ENCODE assay signal across 8 cellular contexts in the genomic region with DNA sequence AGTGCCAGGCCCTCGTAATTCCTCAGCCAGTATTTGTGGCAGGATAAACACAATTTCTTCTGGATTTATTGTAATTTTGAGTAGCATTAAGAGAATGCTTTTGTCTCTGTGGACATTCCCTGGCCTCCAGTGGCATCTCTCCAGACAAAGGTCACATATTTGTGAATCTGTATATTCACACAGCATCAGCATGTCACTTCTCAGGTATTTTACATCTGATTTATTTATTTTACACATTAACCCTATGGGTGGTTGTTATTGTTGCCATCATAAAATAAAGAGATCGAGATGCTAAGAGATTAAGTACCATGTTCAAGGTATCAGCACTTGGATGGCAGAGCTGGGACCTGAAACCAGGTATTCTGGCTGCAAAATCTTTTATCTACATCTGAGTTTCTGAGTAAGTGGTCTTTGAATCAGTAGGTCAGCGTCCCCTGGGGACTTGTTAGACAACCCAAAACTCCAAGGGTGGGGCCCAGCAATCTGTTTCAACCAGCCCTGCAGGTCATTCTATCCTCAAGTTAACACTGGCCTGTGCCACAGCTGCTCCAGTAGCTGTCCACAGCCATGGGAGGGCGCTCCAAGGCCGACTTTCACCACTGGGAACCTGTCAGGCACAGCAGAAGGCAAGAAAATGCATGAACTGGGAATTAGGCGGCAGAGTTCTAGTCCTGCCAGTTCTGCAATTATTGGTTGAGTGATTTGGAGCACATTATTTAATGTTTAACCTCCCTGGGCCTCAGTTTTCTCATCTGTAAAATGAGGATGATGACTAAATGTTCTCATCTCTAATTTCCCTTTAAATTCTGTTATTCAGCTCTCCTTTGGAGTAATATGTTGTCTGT. TPM values are rescaled to one million over a fixed set of nuclear protein-coding genes. Genes with fewer than 3 reads are reported as not detected.
DNase-seq lines count a peak whose midpoint lies in the region; ATAC-seq and TF ChIP-seq lines count a peak whose summit lies in the region.

No MANE protein-coding gene starts in this region.

- DNase-seq in AML-193 (lab: John Stamatoyannopoulos, UW) (peak; percentile 65 to 84), H9 (peak; percentile 88), NCI-H69 (lab: John Stamatoyannopoulos, UW) (peak; percentile 81), mucosa of gallbladder (ENCODE audit: low spot score) (peak; percentile 85)
- peak; percentile 75 to 77 for DNase-seq in activated CD4-positive, alpha-beta T cell treated with anti-CD3 and anti-CD28 coated beads, Interleukin-2, amount 50 U/mL, for 4 hours
- DNase-seq in effector memory CD8-positive, alpha-beta T cell = peak; percentile 66 to 72 (median 69)
- DNase-seq in stimulated activated effector memory CD8-positive, alpha-beta T cell treated with anti-CD3 and anti-CD28 coated beads, Interleukin-12 subunit alpha, Interleukin-12 subunit beta, amount 100 ng/mL, for 72 hours (ENCODE audit: low spot score in 2 of 2) = peak; percentile 77 to 89

- TF ChIP-seq CTCF in H9 (conservative IDR thresholded peaks at IDR 0.05) = peak; percentile 96

- peak overlapping the region in 2 of 3 experiments; percentile 98 to 99; a peak in 3 of 7 replicates for H3K27ac Mint-ChIP-seq in H9
- H3K27ac Mint-ChIP-seq in effector memory CD8-positive, alpha-beta T cell = no peak overlapping the region
- peak overlapping the region; percentile 54 for H3K27ac Mint-ChIP-seq in stimulated activated effector memory CD8-positive, alpha-beta T cell treated with anti-CD3 and anti-CD28 coated beads, Interleukin-12 subunit alpha, Interleukin-12 subunit beta, amount 100 ng/mL, for 72 hours

- ATAC-seq in effector memory CD8-positive, alpha-beta T cell (replicated peaks) = peak; percentile 88
- peak; percentile 93 for ATAC-seq in stimulated activated effector memory CD8-positive, alpha-beta T cell treated with anti-CD3 and anti-CD28 coated beads, Interleukin-12 subunit alpha, Interleukin-12 subunit beta, amount 100 ng/mL, for 72 hours
- no peak for ATAC-seq in HG03108 (IDR thresholded peaks at IDR 0.05; ENCODE audit: unreplicated experiment)

- H3K23ac ChIP-seq in H9 (ENCODE audit: insufficient read length, low read depth, low read length) = no peak overlapping the region

- H2BK5ac ChIP-seq in H9 (ENCODE audit: insufficient read length, low read length) = no peak overlapping the region

- no peaks in the 10 kb centered on the region; the same call in none of the 2 replicates for H3K27me3 Mint-ChIP-seq in H9 (ENCODE audit: low read depth)
- H3K27me3 Mint-ChIP-seq in effector memory CD8-positive, alpha-beta T cell = peaks cover 7 to 46% of the 10 kb centered on the region in 2 donors

- H4K20me1 ChIP-seq in H9 (ENCODE audit: control insufficient read depth, insufficient read depth, insufficient read length) = no peaks in the 10 kb centered on the region

- no peaks in the 10 kb centered on the region for H3K79me2 ChIP-seq in H9 (ENCODE audit: insufficient read depth, low read length)

- no peak overlapping the region for H3K4ac ChIP-seq in H9 (ENCODE audit: low read depth, low read length)

- no peak overlapping the region for H2BK120ac ChIP-seq in H9 (ENCODE audit: low read depth, low read length, poor library complexity, severe bottlenecking)

- peak overlapping the region; percentile 80 to 85 for H3K4me3 Mint-ChIP-seq in H9
- no peak overlapping the region for H3K4me3 Mint-ChIP-seq in effector memory CD8-positive, alpha-beta T cell
- H3K4me3 Mint-ChIP-seq in stimulated activated effector memory CD8-positive, alpha-beta T cell treated with anti-CD3 and anti-CD28 coated beads, Interleukin-12 subunit alpha, Interleukin-12 subunit beta, amount 100 ng/mL, for 72 hours = no peak overlapping the region

- peaks cover 9% of the 10 kb centered on the region for H3K23me2 ChIP-seq in H9 (ENCODE audit: insufficient read length, low read depth, low read length, poor library complexity, severe bottlenecking)

- WGBS in H9 (ENCODE audit: extremely low coverage, insufficient read length, low lambda C conversion rate) = no CpG with 5 or more reads among the region's 6 CpGs

- H3K9ac ChIP-seq in H9 (ENCODE audit: extremely low read depth, insufficient read length, low read length) = no peak overlapping the region

- H3K14ac ChIP-seq in H9 (ENCODE audit: insufficient read depth, low read length) = no peak overlapping the region

- no peak overlapping the region for H3T11ph ChIP-seq in H9 (ENCODE audit: low read length)

- no peak overlapping the region for H3K56ac ChIP-seq in H9 (ENCODE audit: insufficient read length, low read depth, low read length)

- no peaks in the 10 kb centered on the region for H3K79me1 ChIP-seq in H9 (ENCODE audit: insufficient read depth, low read depth, low read length, poor library complexity, severe bottlenecking)

- H3K4me1 Mint-ChIP-seq in H9 = peaks cover 27 to 31% of the 10 kb centered on the region in 2 experiments
- no peaks in the 10 kb centered on the region for H3K4me1 Mint-ChIP-seq in effector memory CD8-positive, alpha-beta T cell (ENCODE audit: low read depth in 2 of 2)
- H3K4me1 Mint-ChIP-seq in stimulated activated effector memory CD8-positive, alpha-beta T cell treated with anti-CD3 and anti-CD28 coated beads, Interleukin-12 subunit alpha, Interleukin-12 subunit beta, amount 100 ng/mL, for 72 hours = no peaks in the 10 kb centered on the region

- H3K4me1 ChIP-seq in H9 (ENCODE audit: insufficient read depth, low read length) = no peaks in the 10 kb centered on the region

- no peaks in the 10 kb centered on the region for H3K9me3 ChIP-seq in H9 (ENCODE audit: control insufficient read depth, low read depth, low read length)

- H2BK20ac ChIP-seq in H9 (ENCODE audit: low read depth, low read length, poor library complexity, severe bottlenecking) = no peak overlapping the region

- H2BK15ac ChIP-seq in H9 (ENCODE audit: low read depth, low read length) = no peak overlapping the region

- no peak overlapping the region for H2AK5ac ChIP-seq in H9 (ENCODE audit: insufficient read length, low read length)

- H3K4me2 ChIP-seq in H9 (ENCODE audit: insufficient read depth, insufficient read length, low read length) = peak overlapping the region; percentile 65

- no peak overlapping the region for H4K8ac ChIP-seq in H9 (replicated peaks; ENCODE audit: insufficient read length, low read depth, low read length)

- no peak overlapping the region for H3K18ac ChIP-seq in H9 (ENCODE audit: insufficient read length, low read depth, low read length)

- H3K27me3 ChIP-seq in H9 (ENCODE audit: insufficient read depth, low read length) = no peaks in the 10 kb centered on the region

- no peak overlapping the region for H4K91ac ChIP-seq in H9 (ENCODE audit: insufficient read length, low read depth, low read length)

- H3K9me3 Mint-ChIP-seq in H9 = peaks cover 7 to 8% of the 10 kb centered on the region in 2 experiments
- peaks cover 0 to under 1% of the 10 kb centered on the region in 2 donors for H3K9me3 Mint-ChIP-seq in effector memory CD8-positive, alpha-beta T cell
- H3K9me3 Mint-ChIP-seq in stimulated activated effector memory CD8-positive, alpha-beta T cell treated with anti-CD3 and anti-CD28 coated beads, Interleukin-12 subunit alpha, Interleukin-12 subunit beta, amount 100 ng/mL, for 72 hours = peaks cover under 1% of the 10 kb centered on the region

- H4K5ac ChIP-seq in H9 (ENCODE audit: insufficient read length, low read depth, low read length) = no peak overlapping the region

- peaks cover 0 to 5% (median under 1%) of the 10 kb centered on the region in 3 experiments; a peak in 3 of 7 replicates for H3K36me3 Mint-ChIP-seq in H9 (ENCODE audit: insufficient read depth in 1 of 3, low read depth in 3 of 3)
- peaks cover 3% of the 10 kb centered on the region for H3K36me3 Mint-ChIP-seq in effector memory CD8-positive, alpha-beta T cell (ENCODE audit: insufficient read depth)
- H3K36me3 Mint-ChIP-seq in stimulated activated effector memory CD8-positive, alpha-beta T cell treated with anti-CD3 and anti-CD28 coated beads, Interleukin-12 subunit alpha, Interleukin-12 subunit beta, amount 100 ng/mL, for 72 hours = no peaks in the 10 kb centered on the region

- H2BK12ac ChIP-seq in H9 (ENCODE audit: insufficient read length, low read depth, low read length) = no peak overlapping the region

- H2AFZ ChIP-seq in H9 (ENCODE audit: low read length) = no peak overlapping the region

- H3K27ac ChIP-seq in H9 (ENCODE audit: insufficient read length, low read depth, low read length) = no peak overlapping the region

RNA-seq across cellular contexts. Expression of a gene that starts 17.6 kb away (rescaled TPM):
- total RNA-seq in H9 (2021) (61.2 and 66.8 TPM in 2 replicates), mucosa of gallbladder (78.5 TPM)

Comparison
In these comparisons a context has a peak if more than half of its experiments do, and no peak if none do; other contexts are left out.
1. H3K27ac Mint-ChIP-seq: peak in H9 (2 of 3) and stimulated activated effector memory CD8-positive, alpha-beta T cell treated with anti-CD3 and anti-CD28 coated beads, Interleukin-12 subunit alpha, Interleukin-12 subunit beta, amount 100 ng/mL, for 72 hours (single experiment); none in effector memory CD8-positive, alpha-beta T cell (0 of 2).
2. H3K4me3 Mint-ChIP-seq: peak in H9 (2 of 2); none in effector memory CD8-positive, alpha-beta T cell (0 of 2) and stimulated activated effector memory CD8-positive, alpha-beta T cell treated with anti-CD3 and anti-CD28 coated beads, Interleukin-12 subunit alpha, Interleukin-12 subunit beta, amount 100 ng/mL, for 72 hours (single experiment).
3. Peak in every context shown above with its lines, with median percentiles within 50 percentile points of each other: DNase-seq.